ENCODE assay signal across 9 cellular contexts in the genomic region with DNA sequence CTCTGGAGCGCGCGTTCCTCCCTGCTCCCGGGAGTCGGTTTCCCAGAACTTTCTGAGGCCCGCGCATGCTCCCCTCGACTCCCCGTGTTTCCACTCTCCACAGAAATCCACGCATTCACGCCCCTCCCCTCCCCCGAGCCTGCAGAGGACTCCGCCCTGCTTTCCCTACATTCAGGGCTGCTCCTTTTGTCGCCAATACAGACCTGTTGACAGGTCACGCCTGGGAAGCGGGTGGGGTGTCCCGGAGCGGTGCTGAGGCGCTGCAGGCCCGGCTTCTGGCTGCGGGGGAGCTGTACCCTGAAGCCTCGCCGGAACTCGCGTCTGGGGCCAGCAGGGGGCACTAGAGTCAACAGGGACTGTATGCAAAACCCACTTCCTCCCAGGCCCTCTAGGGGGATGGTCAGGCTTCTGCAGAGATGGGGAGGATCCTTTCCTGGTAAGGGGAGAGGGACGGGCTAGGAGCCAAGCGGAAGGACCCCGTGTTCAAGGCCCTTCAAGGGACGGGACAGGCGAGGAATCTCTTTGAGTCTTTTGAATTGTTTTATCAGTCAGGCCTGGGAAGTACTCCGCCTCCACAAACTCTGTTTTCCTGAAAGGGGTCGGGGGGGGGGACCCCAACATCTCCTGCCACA. TPM values are rescaled to one million over a fixed set of nuclear protein-coding genes. Genes with fewer than 3 reads are reported as not detected.
DNase-seq lines count a peak whose midpoint lies in the region; ATAC-seq and TF ChIP-seq lines count a peak whose summit lies in the region.
"Had no signal": no experiment of that assay in that cellular context is flagged by ENCODE, and none has a peak within 500 bp of the region (broad histone marks: within the 10 kb centered on the region; RNA-seq: fewer than 3 reads in every experiment).

A gene with protein sequence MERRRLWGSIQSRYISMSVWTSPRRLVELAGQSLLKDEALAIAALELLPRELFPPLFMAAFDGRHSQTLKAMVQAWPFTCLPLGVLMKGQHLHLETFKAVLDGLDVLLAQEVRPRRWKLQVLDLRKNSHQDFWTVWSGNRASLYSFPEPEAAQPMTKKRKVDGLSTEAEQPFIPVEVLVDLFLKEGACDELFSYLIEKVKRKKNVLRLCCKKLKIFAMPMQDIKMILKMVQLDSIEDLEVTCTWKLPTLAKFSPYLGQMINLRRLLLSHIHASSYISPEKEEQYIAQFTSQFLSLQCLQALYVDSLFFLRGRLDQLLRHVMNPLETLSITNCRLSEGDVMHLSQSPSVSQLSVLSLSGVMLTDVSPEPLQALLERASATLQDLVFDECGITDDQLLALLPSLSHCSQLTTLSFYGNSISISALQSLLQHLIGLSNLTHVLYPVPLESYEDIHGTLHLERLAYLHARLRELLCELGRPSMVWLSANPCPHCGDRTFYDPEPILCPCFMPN (minus strand): TSS at position 294 of the 632 bp plus-strand sequence. CDS start 2,433 bp downstream, outside the sequence.

- ATAC-seq in HCT116 (peak; percentile 98), HG03457 (IDR thresholded peaks at IDR 0.05; ENCODE audit: unreplicated experiment) (no peak), GM19452 (IDR thresholded peaks at IDR 0.05; ENCODE audit: unreplicated experiment) (no peak)

- H3K27me3 ChIP-seq in BLaER1 (no peaks in the 10 kb centered on the region), HCT116 (ENCODE audit: insufficient read depth, low read length) (no peaks in the 10 kb centered on the region)
- no peaks in the 10 kb centered on the region for H3K27me3 ChIP-seq in effector memory CD4-positive, alpha-beta T cell (replicated peaks; ENCODE audit: control insufficient read depth, insufficient read depth, low read length, poor library complexity, severe bottlenecking)

- H3K9ac ChIP-seq in BLaER1 (no peak within 1 kb of the TSS), HCT116 (ENCODE audit: low read length) (peak within 1 kb of the TSS; percentile 54)

- POLR2A ChIA-PET in HCT116 (lab: Charles Lee), result no interaction called here

- H3K4me2 ChIP-seq in BLaER1 (peak within 1 kb of the TSS; percentile 64), HCT116 (ENCODE audit: low read length) (peak within 1 kb of the TSS; percentile 64)

- TF ChIP-seq RAD21 in HCT116 (IDR thresholded peaks at IDR 0.05; ENCODE audit: low read depth), result 0 out of 2 replicates have a peak, but pooled peaks have one; percentile 23

- no peaks in the 10 kb centered on the region for H3K36me3 Mint-ChIP-seq in neural crest cell (ENCODE audit: low read depth)

- TF ChIP-seq POLR2A in HCT116 (IDR thresholded peaks at IDR 0.05; ENCODE audit: borderline replicate concordance, extremely low read depth, insufficient read depth, insufficient read length), result no peak

- peaks cover 6% of the 10 kb centered on the region for H3K4me1 Mint-ChIP-seq in neural crest cell

- H3K4me3 Mint-ChIP-seq in neural crest cell, result no peak within 1 kb of the TSS

- H3K36me3 ChIP-seq in BLaER1 (no peaks in the 10 kb centered on the region), HCT116 (ENCODE audit: control insufficient read depth in 1 of 2, insufficient read depth in 2 of 2, low read length in 2 of 2) (0 out of 4 replicates have a peak, but pooled peaks cover 0 to 3% of the 10 kb centered on the region in 2 experiments)
- no peaks in the 10 kb centered on the region for H3K36me3 ChIP-seq in effector memory CD4-positive, alpha-beta T cell (ENCODE audit: control insufficient read depth, insufficient read depth, low read length)

- peak within 1 kb of the TSS; percentile 54 for H2AFZ ChIP-seq in HCT116 (ENCODE audit: low read depth, low read length, poor library complexity, severe bottlenecking)

- H3K27ac Mint-ChIP-seq in neural crest cell (ENCODE audit: unreplicated experiment), result peak within 1 kb of the TSS; percentile 27

- TF ChIP-seq CTCF in HCT116 (IDR thresholded peaks at IDR 0.05 in 2 of 3, conservative IDR thresholded peaks at IDR 0.05 in 1 of 3; ENCODE audit: borderline replicate concordance in 1 of 3, insufficient read depth in 1 of 3, low read depth in 2 of 3, low read length in 2 of 3) (peak; percentile 98 to 100 (median 99)), neural crest cell (conservative IDR thresholded peaks at IDR 0.05) (peak; percentile 69)

- H3K4me3 ChIP-seq in BLaER1 (no peak within 1 kb of the TSS), HCT116 (replicated peaks in 1 of 2; ENCODE audit: low read depth in 1 of 2, low read length in 2 of 2) (peak within 1 kb of the TSS; percentile 60 to 61)
- no peak within 1 kb of the TSS for H3K4me3 ChIP-seq in effector memory CD4-positive, alpha-beta T cell (ENCODE audit: insufficient read depth, low read depth, low read length, poor library complexity, severe bottlenecking)

- intact Hi-C loops in HCT116 (cut with micrococcal nuclease), result no loop called here

- peaks cover 3% of the 10 kb centered on the region for H3K9me3 Mint-ChIP-seq in neural crest cell

- CTCF ChIA-PET in HCT116 (lab: Charles Lee), result interaction anchor here (0.6 to 2.2 kb wide), 8 partner anchors 8 to 202 kb away, joined by 3 to 11 read pairs (median 4); a partner anchor contains a TSS

- no peak within 1 kb of the TSS for H3K27ac ChIP-seq in BLaER1
- peak within 1 kb of the TSS; percentile 52; the same call in 1 of the 2 replicates for H3K27ac ChIP-seq in HCT116 (ENCODE audit: low read depth, low read length)
- H3K27ac ChIP-seq in effector memory CD4-positive, alpha-beta T cell (ENCODE audit: insufficient read depth, low read length, poor library complexity, severe bottlenecking), result no peak within 1 kb of the TSS

- no TSS peak for BruUV-seq in HCT116 (replicated peaks; lab: Mats Ljungman, UMichigan)

- peaks cover 9% of the 10 kb centered on the region for H3K27me3 Mint-ChIP-seq in neural crest cell (ENCODE audit: low read depth)

- no peaks in the 10 kb centered on the region for H3K79me2 ChIP-seq in HCT116 (ENCODE audit: insufficient read depth, low read length)

- H3K9me2 ChIP-seq in HCT116 (ENCODE audit: insufficient read depth), result no peaks in the 10 kb centered on the region

- H3K4me1 ChIP-seq in BLaER1, result peaks cover 15% of the 10 kb centered on the region
- H3K4me1 ChIP-seq in HCT116 (ENCODE audit: control insufficient read depth in 1 of 2, insufficient read depth in 2 of 2, low read length in 2 of 2), result peaks cover 0 to 11% of the 10 kb centered on the region in 2 experiments; a peak in 2 of 4 replicates
- H3K4me1 ChIP-seq in effector memory CD4-positive, alpha-beta T cell (ENCODE audit: control insufficient read depth, insufficient read depth, low read length, poor library complexity, severe bottlenecking), result no peaks in the 10 kb centered on the region

- RAD21 ChIA-PET in HCT116 (lab: Charles Lee; ENCODE audit: low non-redundant PET in 1 of 2, low total read pairs in 2 of 2, uncharacterized antibody in 2 of 2, unreplicated experiment in 2 of 2), result no interaction called here

- peak; percentile 80 for DNase-seq in HCT116 (ENCODE audit: low read depth, low spot score)
- peak; percentile 81 for DNase-seq in NCI-H748 (lab: John Stamatoyannopoulos, UW; ENCODE audit: unreplicated experiment)
- DNase-seq in activated CD4-positive, alpha-beta T cell treated with anti-CD3 and anti-CD28 coated beads for 48 hours, result peak; percentile 96
- peak; percentile 16 to 44 (median 26) for DNase-seq in effector memory CD4-positive, alpha-beta T cell
- DNase-seq in neural crest cell (ENCODE audit: low read depth, low spot score), result peak; percentile 80

- peaks cover 9% of the 10 kb centered on the region for H3K9me3 ChIP-seq in BLaER1
- no peaks in the 10 kb centered on the region for H3K9me3 ChIP-seq in HCT116 (ENCODE audit: control insufficient read depth in 1 of 2, insufficient read depth in 1 of 2, low read depth in 1 of 2, low read length in 2 of 2)
- no peaks in the 10 kb centered on the region for H3K9me3 ChIP-seq in effector memory CD4-positive, alpha-beta T cell (ENCODE audit: control insufficient read depth, low read length)

- H4K20me1 ChIP-seq in BLaER1 (no peaks in the 10 kb centered on the region), HCT116 (ENCODE audit: insufficient read depth) (no peaks in the 10 kb centered on the region)

TF ChIP-seq in HCT116, 20 proteins besides CTCF, POLR2A, EP300 and RAD21:
- TF ChIP-seq ZFX (IDR thresholded peaks at IDR 0.05), result 0 out of 2 replicates have a peak, but pooled peaks have one; percentile 9
- no peak for TF ChIP-seq EZH2phosphoT487 (IDR thresholded peaks at IDR 0.05; ENCODE audit: borderline replicate concordance)
- TF ChIP-seq YY1 (IDR thresholded peaks at IDR 0.05; ENCODE audit: extremely low read depth, insufficient replicate concordance, low read depth, low read length), result peak; percentile 45
- 0 out of 2 replicates have a peak, but pooled peaks have one; percentile 43 for TF ChIP-seq CBX3 (IDR thresholded peaks at IDR 0.05; ENCODE audit: low read depth)
- peak; percentile 30; the same call in 1 of the 2 replicates for TF ChIP-seq POLR2AphosphoS5 (IDR thresholded peaks at IDR 0.05; ENCODE audit: low read depth, low read length)
TF ChIP-seq in HCT116: peak in this region for 4.

RNA-seq across cellular contexts. Expression of the gene that starts here (rescaled TPM):
- 28.4 TPM for total RNA-seq in HCT116 (2021; ENCODE audit: unreplicated experiment)
- 22.3 and 24.1 TPM in 2 replicates for polyA plus RNA-seq in HCT116 (2012)
- 0.21 and 0.52 TPM in 2 replicates for total RNA-seq in neural crest cell
- total RNA-seq: skeletal muscle tissue had no signal

Comparison
In these comparisons a context has a peak if more than half of its experiments do, and no peak if none do; other contexts are left out.
1. RNA of the gene that starts here (total RNA-seq): 28.4 TPM in HCT116 (single experiment); 0.21 to 0.52 TPM in neural crest cell; every median in the first group is over 10 times any median in the second.
2. Peak in DNase-seq in neural crest cell; RNA of the gene not detected or under 1 TPM.
3. H3K4me3 ChIP-seq: peak in HCT116 (2 of 2); none in BLaER1 (single experiment) and effector memory CD4-positive, alpha-beta T cell (single experiment).
4. DNase-seq: peak in every context shown above with its lines; median percentile 96 in activated CD4-positive, alpha-beta T cell treated with anti-CD3 and anti-CD28 coated beads for 48 hours; 81 in NCI-H748; 80 in HCT116; 80 in neural crest cell; 26 in effector memory CD4-positive, alpha-beta T cell.